Comparison of ENCODE assay signal across 16 cellular contexts in genomic region chr7:120553497-120553896, GRCh38.
DNase-seq lines count a peak whose midpoint lies in the region; ATAC-seq, FAIRE-seq and TF ChIP-seq lines count a peak whose summit lies in the region.
"Had no signal": no experiment of that assay in that cellular context is flagged by ENCODE, and none has a peak within 500 bp of the region (broad histone marks: within the 10 kb centered on the region; RNA-seq: fewer than 3 reads in every experiment).

No MANE protein-coding gene starts in this region.

- peak; percentile 88 for FAIRE-seq in GM12892 (lab: Jason Lieb, UNC)

- peak; percentile 52 for ATAC-seq in GM19452 (IDR thresholded peaks at IDR 0.05; ENCODE audit: unreplicated experiment)
- ATAC-seq in HG02759 (IDR thresholded peaks at IDR 0.05; ENCODE audit: unreplicated experiment): peak; percentile 33
- ATAC-seq in HG03565 (IDR thresholded peaks at IDR 0.05; ENCODE audit: unreplicated experiment): peak; percentile 43
- no peak for ATAC-seq in HG03439 (IDR thresholded peaks at IDR 0.05; ENCODE audit: unreplicated experiment)
- ATAC-seq in GM19328 (IDR thresholded peaks at IDR 0.05; ENCODE audit: unreplicated experiment): no peak
- no peak for ATAC-seq in HG03521 (IDR thresholded peaks at IDR 0.05; ENCODE audit: unreplicated experiment)
- ATAC-seq: activated CD4-positive, CD25-positive, alpha-beta regulatory T cell treated with anti-CD3 and anti-CD28 coated beads, Interleukin-2, amount 50 U/mL, for 24 hours; T-helper 17 cell had no signal

- DNase-seq in GM12892 (ENCODE audit: insufficient read length): no peak
- no peak for DNase-seq in activated CD8-positive, alpha-beta memory T cell treated with anti-CD3 and anti-CD28 coated beads, Interleukin-2, amount 50 U/mL, for 48 hours
- DNase-seq: activated naive CD4-positive, alpha-beta T cell treated with Interleukin-2 at 50 U/mL for 16 hours; COR-L47; cortex of kidney; GOT3; midbrain; NCI-H82; T-helper 17 cell had no signal

- TF ChIP-seq POLR2A in GM12892 (IDR thresholded peaks at IDR 0.05; ENCODE audit: low read depth, low read length): no peak

Comparison
In these comparisons a context has a peak if more than half of its experiments do, and no peak if none do; other contexts are left out.
1. ATAC-seq: peak in GM19452 (single experiment), HG02759 (single experiment) and HG03565 (single experiment); none in HG03439 (single experiment), GM19328 (single experiment) and HG03521 (single experiment).